Comparison of ENCODE assay signal across 21 cellular contexts in the genomic region with DNA sequence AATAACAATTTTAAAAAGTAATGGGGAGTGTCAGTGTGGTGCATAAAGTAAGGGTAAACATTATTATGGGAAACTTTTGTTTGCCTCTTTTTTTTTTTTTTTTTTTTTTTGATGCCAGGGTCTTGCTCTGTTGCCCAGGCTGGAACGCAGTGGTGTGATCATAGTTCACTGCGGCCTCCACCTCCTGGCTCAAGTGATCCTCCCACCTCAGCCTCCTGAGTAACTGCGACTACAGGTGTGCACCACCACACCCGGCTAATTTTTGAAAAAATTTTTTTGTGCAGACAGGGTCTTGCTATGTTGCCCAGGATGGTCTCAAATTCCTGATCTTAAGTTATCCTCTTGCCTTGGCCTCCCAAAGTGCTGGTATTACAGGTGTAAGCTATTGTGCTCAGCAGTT.
"Had no signal": no experiment of that assay in that cellular context is flagged by ENCODE, and none has a peak within 500 bp of the region (broad histone marks: within the 10 kb centered on the region; RNA-seq: fewer than 3 reads in every experiment).

No MANE protein-coding gene starts in this region.

- FAIRE-seq: kidney, urothelium cell line had no signal

- H3K36me3 ChIP-seq: colonic mucosa, ovary had no signal

- H3K4me2 ChIP-seq: hepatocyte had no signal

- H3K27ac Mint-ChIP-seq: type B pancreatic cell had no signal

- H3K27me3 ChIP-seq: colonic mucosa, foreskin keratinocyte, hepatocyte, ovary, spleen, stomach had no signal

- ATAC-seq: foreskin keratinocyte, left colon, sciatic nerve had no signal

- H3K4me1 ChIP-seq: colonic mucosa, foreskin keratinocyte had no signal

- H3K9me3 ChIP-seq: colonic mucosa, ovary, spleen, stomach had no signal

- H3K9me3 Mint-ChIP-seq: endodermal cell, naive B cell, type B pancreatic cell had no signal

- H2AFZ ChIP-seq: hepatocyte had no signal

- H3K4me3 Mint-ChIP-seq: endodermal cell, naive B cell, type B pancreatic cell had no signal

- H3K27me3 Mint-ChIP-seq: naive B cell, type B pancreatic cell had no signal

- DNase-seq: colonic mucosa; effector CD4-positive, alpha-beta T cell; endodermal cell; foreskin keratinocyte; head of caudate nucleus; kidney; left colon; mesendoderm; naive B cell; ovary; spleen; stimulated activated CD4-positive, alpha-beta T cell treated with anti-CD3 and anti-CD28 coated beads, Interleukin-15, amount 100 ng/mL, for 24 hours; stimulated activated CD4-positive, alpha-beta T cell treated with anti-CD3 and anti-CD28 coated beads, Interleukin-1b, Interleukin-23, amount 100 ng/mL, for 48 hours; stimulated activated CD4-positive, alpha-beta T cell treated with anti-CD3 and anti-CD28 coated beads, Interleukin-4, amount 100 ng/mL, for 24 hours; stimulated activated naive CD4-positive, alpha-beta T cell; stomach; substantia nigra had no signal

- H3K27ac ChIP-seq: colonic mucosa, foreskin keratinocyte, hepatocyte, ovary, stomach had no signal

- H3K4me3 ChIP-seq: colonic mucosa, hepatocyte, ovary, spleen, stomach had no signal
